Comparison of ENCODE assay signal across 7 cellular contexts in genomic region chr3:148075829-148076716, GRCh38.
DNase-seq lines count a peak whose midpoint lies in the region; ATAC-seq, FAIRE-seq and TF ChIP-seq lines count a peak whose summit lies in the region.

No MANE protein-coding gene starts in this region.

- H3K4me3 ChIP-seq in GM12875 (ENCODE audit: low read depth, low read length) (no peak overlapping the region), K562 (no peak overlapping the region), HepG2 (replicated peaks in 1 of 3; ENCODE audit: insufficient read depth in 1 of 3, low read depth in 2 of 3, low read length in 3 of 3) (no peak overlapping the region)

- CTCF ChIA-PET in K562 (lab: Yijun Ruan, JAX; ENCODE audit: low intra/inter-chr PET ratio) (no interaction called here), HepG2 (lab: Yijun Ruan, JAX; ENCODE audit: low intra/inter-chr PET ratio, low total read pairs) (interaction anchor here (1.2 kb wide), 1 partner anchor 130 kb away, joined by 3 read pairs; no protein-coding TSS in a partner anchor)

- H3K9ac ChIP-seq in K562 (ENCODE audit: insufficient read depth in 1 of 2, low read depth in 2 of 2, low read length in 2 of 2), result no peak overlapping the region
- no peak overlapping the region for H3K9ac ChIP-seq in HepG2 (ENCODE audit: insufficient read depth, low read depth, low read length)

- BruUV-seq in K562 (replicated peaks; lab: Mats Ljungman, UMichigan) (no TSS peak), HepG2 (replicated peaks; lab: Mats Ljungman, UMichigan) (no TSS peak)

- H3K79me2 ChIP-seq in K562 (ENCODE audit: control insufficient read depth, insufficient read depth, low read length) (no peaks in the 10 kb centered on the region), HepG2 (ENCODE audit: insufficient read depth, low read length) (no peaks in the 10 kb centered on the region)

- H3K4me1 ChIP-seq in K562 (replicated peaks in 1 of 2; ENCODE audit: control insufficient read depth in 2 of 2, insufficient read depth in 2 of 2, low read length in 2 of 2), result no peaks in the 10 kb centered on the region
- no peaks in the 10 kb centered on the region for H3K4me1 ChIP-seq in HepG2 (ENCODE audit: insufficient read depth, low read length)

- no peak for TF ChIP-seq RAD21 in K562 (CRISPR knock-in tag; conservative IDR thresholded peaks at IDR 0.05 in 1 of 2, IDR thresholded peaks at IDR 0.05 in 1 of 2)
- no peak for TF ChIP-seq RAD21 in HepG2 (CRISPR knock-in tag; IDR thresholded peaks at IDR 0.05)

- ATAC-seq in K562, result no peak
- peak; percentile 86 for ATAC-seq in HepG2
- ATAC-seq in HG03342 (IDR thresholded peaks at IDR 0.05; ENCODE audit: unreplicated experiment), result no peak

- no peak for TF ChIP-seq EP300 in K562 (IDR thresholded peaks at IDR 0.05; ENCODE audit: low read length)
- TF ChIP-seq EP300 in HepG2 (IDR thresholded peaks at IDR 0.05; ENCODE audit: low read depth in 2 of 2, low read length in 2 of 2), result no peak
- TF ChIP-seq EP300 in HepG2 (CRISPR knock-in tag; IDR thresholded peaks at IDR 0.05; ENCODE audit: borderline replicate concordance), result no peak

- in situ Hi-C loops in K562 (cut with MboI) (no loop called here), HepG2 (cut with HindIII; ENCODE audit: extremely low pct_ligation_motif_present, low pct_unique_long_range_greater_than_20kb) (no loop called here)

- TF ChIP-seq POLR2A in K562 (conservative IDR thresholded peaks at IDR 0.05) (no peak), HepG2 (IDR thresholded peaks at IDR 0.05; ENCODE audit: insufficient read depth in 1 of 2, low read depth in 2 of 2, low read length in 2 of 2) (no peak)

- H3K27ac ChIP-seq in K562 (ENCODE audit: extremely low read depth, low read depth, low read length), result no peak overlapping the region
- H3K27ac ChIP-seq in HepG2 (ENCODE audit: extremely low read length, insufficient read depth, low read length), result no peak overlapping the region

- WGBS in K562 (ENCODE audit: insufficient coverage, low coverage, missing lambda C conversion rate), result 0% methylated on average over 5 of the region's 5 CpGs
- WGBS in HepG2 (ENCODE audit: low lambda C conversion rate), result 1% methylated on average over 5 of the region's 5 CpGs

- POLR2A ChIA-PET in K562 (lab: Yijun Ruan, JAX), result no interaction called here
- POLR2A ChIA-PET in HepG2 (lab: Yijun Ruan, JAX), result no interaction called here

- H3K36me3 ChIP-seq in K562 (ENCODE audit: control insufficient read depth, insufficient read depth, low read length) (no peaks in the 10 kb centered on the region), HepG2 (replicated peaks in 1 of 2; ENCODE audit: control insufficient read depth in 1 of 2, insufficient read depth in 2 of 2, low read length in 2 of 2) (no peaks in the 10 kb centered on the region)

- DNase-seq in NCI-H146 (lab: John Stamatoyannopoulos, UW), result peak; percentile 78
- peak in 1 of 4 experiments; percentile 0 for DNase-seq in K562 (ENCODE audit: extremely low read depth in 1 of 4, low spot score in 3 of 4)
- DNase-seq in HepG2 (ENCODE audit: low spot score), result peak; percentile 16
- DNase-seq in ureter (ENCODE audit: low spot score), result no peak
- DNase-seq in activated CD4-positive, CD25-positive, alpha-beta regulatory T cell (lab: John Stamatoyannopoulos, UW), result no peak

- no peak for FAIRE-seq in K562 (lab: Jason Lieb, UNC)
- FAIRE-seq in HepG2 (lab: Jason Lieb, UNC), result peak; percentile 53

- no peaks in the 10 kb centered on the region for H3K27me3 ChIP-seq in K562 (ENCODE audit: control insufficient read depth in 2 of 2, insufficient read depth in 2 of 2, low read length in 2 of 2)
- H3K27me3 ChIP-seq in HepG2 (ENCODE audit: control insufficient read depth in 1 of 2, insufficient read depth in 2 of 2, low read length in 2 of 2), result no peaks in the 10 kb centered on the region

- H3K4me2 ChIP-seq in K562 (ENCODE audit: insufficient read depth, low read length) (no peak overlapping the region), HepG2 (ENCODE audit: low read depth, low read length) (no peak overlapping the region)

- no peak overlapping the region for H2AFZ ChIP-seq in K562 (ENCODE audit: low read depth, low read length)
- no peak overlapping the region for H2AFZ ChIP-seq in HepG2 (ENCODE audit: low read length)

- H3K9me1 ChIP-seq in K562 (ENCODE audit: control insufficient read depth, insufficient read depth, low read length), result no peaks in the 10 kb centered on the region

- H4K20me1 ChIP-seq in K562 (replicated peaks; ENCODE audit: control insufficient read depth, insufficient read depth, low read length) (no peaks in the 10 kb centered on the region), HepG2 (ENCODE audit: insufficient read depth, low read length) (no peaks in the 10 kb centered on the region)

- TF ChIP-seq CTCF in GM12875 (IDR thresholded peaks at IDR 0.05; ENCODE audit: borderline replicate concordance, insufficient read depth, low read depth, low read length) (peak; percentile 30; the same call in 1 of the 2 replicates), K562 (IDR thresholded peaks at IDR 0.05 in 2 of 3, conservative IDR thresholded peaks at IDR 0.05 in 1 of 3; ENCODE audit: insufficient read depth in 2 of 3, low read depth in 1 of 3, low read length in 3 of 3) (no peak), HepG2 (CRISPR knock-in tag; IDR thresholded peaks at IDR 0.05) (peak; percentile 51; the same call in 1 of the 2 replicates)

- intact Hi-C loops in K562 (cut with micrococcal nuclease) (no loop called here), HepG2 (cut with micrococcal nuclease; ENCODE audit: unreplicated experiment) (loop anchor here (2.0 to 5.0 kb wide), 2 partner anchors 709 to 1259 kb away; no protein-coding TSS in a partner anchor)

- H3K9me3 ChIP-seq in K562 (replicated peaks; ENCODE audit: control insufficient read depth, insufficient read depth, low read depth, low read length) (0 out of 2 replicates have a peak, but pooled peaks cover 2% of the 10 kb centered on the region), HepG2 (ENCODE audit: low read length) (no peaks in the 10 kb centered on the region)

TF ChIP-seq in K562, 482 proteins besides CTCF, POLR2A, EP300 and RAD21:
- TF ChIP-seq VEZF1 (CRISPR knock-in tag; IDR thresholded peaks at IDR 0.05), result no peak
- no peak for TF ChIP-seq TRIM24 (IDR thresholded peaks at IDR 0.05)
- peak; percentile 14; the same call in 1 of the 2 replicates for TF ChIP-seq RFX1 (IDR thresholded peaks at IDR 0.05)
- no peak for TF ChIP-seq MCM3 (IDR thresholded peaks at IDR 0.05)
- no peak for TF ChIP-seq EP400 (IDR thresholded peaks at IDR 0.05)
- TF ChIP-seq CTBP1 (IDR thresholded peaks at IDR 0.05; ENCODE audit: borderline replicate concordance), result no peak
TF ChIP-seq in K562: peak in this region for 1.

TF ChIP-seq in HepG2, 621 proteins besides CTCF, POLR2A, EP300 and RAD21:
- TF ChIP-seq, protein P1, sequence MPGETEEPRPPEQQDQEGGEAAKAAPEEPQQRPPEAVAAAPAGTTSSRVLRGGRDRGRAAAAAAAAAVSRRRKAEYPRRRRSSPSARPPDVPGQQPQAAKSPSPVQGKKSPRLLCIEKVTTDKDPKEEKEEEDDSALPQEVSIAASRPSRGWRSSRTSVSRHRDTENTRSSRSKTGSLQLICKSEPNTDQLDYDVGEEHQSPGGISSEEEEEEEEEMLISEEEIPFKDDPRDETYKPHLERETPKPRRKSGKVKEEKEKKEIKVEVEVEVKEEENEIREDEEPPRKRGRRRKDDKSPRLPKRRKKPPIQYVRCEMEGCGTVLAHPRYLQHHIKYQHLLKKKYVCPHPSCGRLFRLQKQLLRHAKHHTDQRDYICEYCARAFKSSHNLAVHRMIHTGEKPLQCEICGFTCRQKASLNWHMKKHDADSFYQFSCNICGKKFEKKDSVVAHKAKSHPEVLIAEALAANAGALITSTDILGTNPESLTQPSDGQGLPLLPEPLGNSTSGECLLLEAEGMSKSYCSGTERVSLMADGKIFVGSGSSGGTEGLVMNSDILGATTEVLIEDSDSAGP (CRISPR knock-in tag; IDR thresholded peaks at IDR 0.05; ENCODE audit: borderline replicate concordance), result no peak
- peak; percentile 9; the same call in 1 of the 2 replicates for TF ChIP-seq SMC3 (IDR thresholded peaks at IDR 0.05; ENCODE audit: low read length)
- TF ChIP-seq, protein P2, sequence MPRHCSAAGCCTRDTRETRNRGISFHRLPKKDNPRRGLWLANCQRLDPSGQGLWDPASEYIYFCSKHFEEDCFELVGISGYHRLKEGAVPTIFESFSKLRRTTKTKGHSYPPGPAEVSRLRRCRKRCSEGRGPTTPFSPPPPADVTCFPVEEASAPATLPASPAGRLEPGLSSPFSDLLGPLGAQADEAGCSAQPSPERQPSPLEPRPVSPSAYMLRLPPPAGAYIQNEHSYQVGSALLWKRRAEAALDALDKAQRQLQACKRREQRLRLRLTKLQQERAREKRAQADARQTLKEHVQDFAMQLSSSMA (CRISPR knock-in tag; IDR thresholded peaks at IDR 0.05), result no peak
- TF ChIP-seq ZFX (CRISPR knock-in tag; IDR thresholded peaks at IDR 0.05; ENCODE audit: low read depth), result no peak
- peak; percentile 69 for TF ChIP-seq STAG1 (CRISPR knock-in tag; IDR thresholded peaks at IDR 0.05)

Comparison
In these comparisons a context has a peak if more than half of its experiments do, and no peak if none do; other contexts are left out.
1. CTCF ChIP-seq: peak in GM12875 (single experiment) and HepG2 (single experiment); none in K562 (0 of 3).
2. DNase-seq: peak in NCI-H146 (single experiment) and HepG2 (single experiment); none in ureter (single experiment) and activated CD4-positive, CD25-positive, alpha-beta regulatory T cell (0 of 4).